In the genomic region with DNA sequence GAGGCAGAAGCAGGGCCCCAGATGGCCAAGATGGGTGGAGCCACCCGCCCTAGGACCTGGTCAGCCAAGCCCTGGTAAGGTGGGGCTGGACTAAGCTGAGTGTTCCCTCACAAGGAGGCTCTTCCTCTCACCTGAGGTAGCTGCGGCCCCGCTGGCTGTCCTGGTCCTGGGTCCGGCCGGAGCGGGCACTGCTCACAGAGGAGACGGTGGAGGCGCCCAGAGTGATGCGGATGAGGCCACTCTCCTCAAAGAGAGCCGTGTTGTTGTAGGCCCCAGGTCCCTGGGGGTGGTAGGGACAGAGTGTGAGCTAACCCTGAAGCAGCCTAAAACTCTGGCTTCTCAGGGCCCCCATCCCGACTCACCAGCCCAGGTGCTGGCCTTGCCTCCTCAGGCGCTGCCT, we compare ENCODE assay signal across 41 cellular contexts. TPM values are rescaled to one million over a fixed set of nuclear protein-coding genes. Genes with fewer than 3 reads are reported as not detected.
"Had no signal": no experiment of that assay in that cellular context is flagged by ENCODE, and none has a peak within 500 bp of the region (broad histone marks: within the 10 kb centered on the region; RNA-seq: fewer than 3 reads in every experiment).

No MANE protein-coding gene starts in this region.

- H3K4me3 Mint-ChIP-seq: activated naive CD4-positive, alpha-beta T cell treated with anti-CD3 and anti-CD28 coated beads for 36 hours; activated naive CD4-positive, alpha-beta T cell treated with anti-CD3 and anti-CD28 coated beads, Interleukin-2, amount 10 ng/mL, durations not matched to agents 7 days and 5 days; activated naive CD4-positive, alpha-beta T cell treated with anti-CD3 and anti-CD28 coated beads, Interleukin-2, amount 50 U/mL, for 24 hours; activated naive CD8-positive, alpha-beta T cell; activated naive CD8-positive, alpha-beta T cell treated with anti-CD3 and anti-CD28 coated beads for 36 hours; activated naive CD8-positive, alpha-beta T cell treated with anti-CD3 and anti-CD28 coated beads, Interleukin-2, amount 10 ng/mL, durations not matched to agents 7 days and 5 days; activated naive CD8-positive, alpha-beta T cell treated with anti-CD3 and anti-CD28 coated beads, Interleukin-2, amount 50 U/mL, for 24 hours; activated T-cell treated with anti-CD3 and anti-CD28 coated beads, Interleukin-2, amount 50 U/mL, for 24 hours; activated T-cell treated with anti-CD3 and anti-CD28 coated beads, Interleukin-2, amount 50 U/mL, for 4 hours; activated T-cell treated with anti-CD3 and anti-CD28 coated beads, Interleukin-2, amount 50 U/mL, for 72 hours; activated T-helper 1 cell treated with anti-CD3 and anti-CD28 coated beads, Interleukin-12 subunit alpha, Interleukin-12 subunit beta, Interleukin-2, Interleukin-4 antibody, amounts not matched to agents 30 ng/mL and 10 ng/mL and 1 ng/mL, durations not matched to agents 14 hours and 24 hours and 36 hours; activated T-helper 17 cell treated with anti-CD3 and anti-CD28 coated beads, Interleukin-2, amount 50 U/mL, for 72 hours; brain; central memory CD8-positive, alpha-beta T cell had no signal

- H3K27me3 Mint-ChIP-seq: activated naive CD4-positive, alpha-beta T cell treated with anti-CD3 and anti-CD28 coated beads, Interleukin-2, amount 50 U/mL, for 24 hours; activated naive CD8-positive, alpha-beta T cell; activated naive CD8-positive, alpha-beta T cell treated with anti-CD3 and anti-CD28 coated beads for 36 hours; activated naive CD8-positive, alpha-beta T cell treated with anti-CD3 and anti-CD28 coated beads, Interleukin-2, amount 10 ng/mL, durations not matched to agents 7 days and 5 days; activated naive CD8-positive, alpha-beta T cell treated with anti-CD3 and anti-CD28 coated beads, Interleukin-2, amount 50 U/mL, for 24 hours; activated T-cell treated with anti-CD3 and anti-CD28 coated beads, Interleukin-2, amount 50 U/mL, for 24 hours; activated T-helper 17 cell treated with anti-CD3 and anti-CD28 coated beads, Interleukin-2, amount 50 U/mL, for 72 hours; central memory CD8-positive, alpha-beta T cell had no signal

- H3K27ac ChIP-seq: adrenal gland, ascending aorta, body of pancreas, brain microvascular endothelial cell, breast epithelium, cardiac muscle cell had no signal

- H3K4me1 ChIP-seq: adrenal gland, ascending aorta, body of pancreas, breast epithelium had no signal

- H3K9me3 Mint-ChIP-seq: activated naive CD4-positive, alpha-beta T cell treated with anti-CD3 and anti-CD28 coated beads for 36 hours; activated naive CD4-positive, alpha-beta T cell treated with anti-CD3 and anti-CD28 coated beads, Interleukin-2, amount 10 ng/mL, durations not matched to agents 7 days and 5 days; activated naive CD4-positive, alpha-beta T cell treated with anti-CD3 and anti-CD28 coated beads, Interleukin-2, amount 50 U/mL, for 24 hours; activated naive CD4-positive, alpha-beta T cell treated with anti-CD3 and anti-CD28 coated beads, Interleukin-2, amount 50 U/mL, for 72 hours; activated naive CD8-positive, alpha-beta T cell treated with anti-CD3 and anti-CD28 coated beads for 36 hours; activated naive CD8-positive, alpha-beta T cell treated with anti-CD3 and anti-CD28 coated beads, Interleukin-2, amount 10 ng/mL, durations not matched to agents 7 days and 5 days; activated naive CD8-positive, alpha-beta T cell treated with anti-CD3 and anti-CD28 coated beads, Interleukin-2, amount 50 U/mL, for 24 hours; activated T-cell treated with anti-CD3 and anti-CD28 coated beads, Interleukin-2, amount 50 U/mL, for 24 hours; activated T-cell treated with anti-CD3 and anti-CD28 coated beads, Interleukin-2, amount 50 U/mL, for 4 hours; activated T-cell treated with anti-CD3 and anti-CD28 coated beads, Interleukin-2, amount 50 U/mL, for 72 hours; activated T-helper 1 cell treated with anti-CD3 and anti-CD28 coated beads, Interleukin-12 subunit alpha, Interleukin-12 subunit beta, Interleukin-2, Interleukin-4 antibody, amounts not matched to agents 30 ng/mL and 10 ng/mL and 1 ng/mL, durations not matched to agents 14 hours and 24 hours and 36 hours; activated T-helper 17 cell treated with anti-CD3 and anti-CD28 coated beads, Interleukin-2, amount 50 U/mL, for 72 hours; activated T-helper 2 cell treated with anti-CD3 and anti-CD28 coated beads, Interferon-gamma antibody, Interleukin-2, Interleukin-4, amounts not matched to agents 10 μg/mL and 5 μg/mL and 100 μg/mL, durations not matched to agents 14 hours and 24 hours and 36 hours; brain; central memory CD8-positive, alpha-beta T cell had no signal

- H3K27me3 ChIP-seq: adrenal gland, ascending aorta, body of pancreas, brain microvascular endothelial cell, breast epithelium, cardiac muscle cell had no signal

- H3K9me3 ChIP-seq: adrenal gland, ascending aorta, body of pancreas, breast epithelium had no signal

- H3K36me3 Mint-ChIP-seq: activated naive CD4-positive, alpha-beta T cell treated with anti-CD3 and anti-CD28 coated beads, Interleukin-2, amount 10 ng/mL, durations not matched to agents 7 days and 5 days; activated naive CD4-positive, alpha-beta T cell treated with anti-CD3 and anti-CD28 coated beads, Interleukin-2, amount 50 U/mL, for 24 hours; activated naive CD4-positive, alpha-beta T cell treated with anti-CD3 and anti-CD28 coated beads, Interleukin-2, amount 50 U/mL, for 72 hours; activated naive CD8-positive, alpha-beta T cell had no signal

- ATAC-seq: activated naive CD4-positive, alpha-beta T cell treated with anti-CD3 and anti-CD28 coated beads, Interleukin-2, amount 50 U/mL, for 72 hours; activated naive CD8-positive, alpha-beta T cell treated with anti-CD3 and anti-CD28 coated beads, Interleukin-2, amount 50 U/mL, for 24 hours; activated T-cell treated with anti-CD3 and anti-CD28 coated beads, Interleukin-2, amount 50 U/mL, for 4 hours; activated T-cell treated with anti-CD3 and anti-CD28 coated beads, Interleukin-2, amount 50 U/mL, for 72 hours; activated T-helper 17 cell treated with anti-CD3 and anti-CD28 coated beads, Interleukin-2, amount 50 U/mL, for 72 hours; body of pancreas had no signal

- H3K4me3 ChIP-seq: adrenal gland, ascending aorta, body of pancreas, breast epithelium, cardiac muscle cell had no signal

- H3K4me1 Mint-ChIP-seq: activated naive CD4-positive, alpha-beta T cell treated with anti-CD3 and anti-CD28 coated beads, Interleukin-2, amount 10 ng/mL, durations not matched to agents 7 days and 5 days; activated naive CD4-positive, alpha-beta T cell treated with anti-CD3 and anti-CD28 coated beads, Interleukin-2, amount 50 U/mL, for 24 hours; activated naive CD8-positive, alpha-beta T cell treated with anti-CD3 and anti-CD28 coated beads, Interleukin-2, amount 10 ng/mL, durations not matched to agents 7 days and 5 days; activated naive CD8-positive, alpha-beta T cell treated with anti-CD3 and anti-CD28 coated beads, Interleukin-2, amount 50 U/mL, for 24 hours had no signal

- H3K36me3 ChIP-seq: adrenal gland, ascending aorta, brain microvascular endothelial cell, breast epithelium, cardiac muscle cell had no signal

- H3K27ac Mint-ChIP-seq: activated naive CD4-positive, alpha-beta T cell treated with anti-CD3 and anti-CD28 coated beads for 36 hours; activated naive CD4-positive, alpha-beta T cell treated with anti-CD3 and anti-CD28 coated beads, Interleukin-2, amount 10 ng/mL, durations not matched to agents 7 days and 5 days; activated naive CD8-positive, alpha-beta T cell; activated naive CD8-positive, alpha-beta T cell treated with anti-CD3 and anti-CD28 coated beads for 36 hours; activated naive CD8-positive, alpha-beta T cell treated with anti-CD3 and anti-CD28 coated beads, Interleukin-2, amount 50 U/mL, for 24 hours; activated T-cell treated with anti-CD3 and anti-CD28 coated beads, Interleukin-2, amount 50 U/mL, for 24 hours; activated T-cell treated with anti-CD3 and anti-CD28 coated beads, Interleukin-2, amount 50 U/mL, for 72 hours; activated T-helper 1 cell treated with anti-CD3 and anti-CD28 coated beads, Interleukin-12 subunit alpha, Interleukin-12 subunit beta, Interleukin-2, Interleukin-4 antibody, amounts not matched to agents 30 ng/mL and 10 ng/mL and 1 ng/mL, durations not matched to agents 14 hours and 24 hours and 36 hours; activated T-helper 17 cell treated with anti-CD3 and anti-CD28 coated beads, Interleukin-2, amount 50 U/mL, for 72 hours; brain had no signal

- DNase-seq: activated effector memory CD4-positive, alpha-beta T cell treated with anti-CD3 and anti-CD28 coated beads, Interleukin-2, amount 50 U/mL, for 16 hours; activated effector memory CD4-positive, alpha-beta T cell treated with Interleukin-2 at 50 U/mL for 16 hours; activated gamma-delta T cell; activated gamma-delta T cell treated with Interleukin-2 at 50 U/mL for 16 hours; activated naive CD4-positive, alpha-beta T cell; activated naive CD4-positive, alpha-beta T cell treated with anti-CD3 and anti-CD28 coated beads for 36 hours; activated naive CD4-positive, alpha-beta T cell treated with anti-CD3 and anti-CD28 coated beads, Interleukin-2, amount 10 ng/mL, durations not matched to agents 7 days and 5 days; activated naive CD4-positive, alpha-beta T cell treated with anti-CD3 and anti-CD28 coated beads, Interleukin-2, amount 50 U/mL, for 16 hours; activated naive CD4-positive, alpha-beta T cell treated with Interleukin-2 at 50 U/mL for 16 hours; activated naive CD8-positive, alpha-beta T cell treated with anti-CD3 and anti-CD28 coated beads for 36 hours; activated naive CD8-positive, alpha-beta T cell treated with anti-CD3 and anti-CD28 coated beads, Interleukin-2, amount 10 ng/mL, durations not matched to agents 7 days and 5 days; activated naive CD8-positive, alpha-beta T cell treated with anti-CD3 and anti-CD28 coated beads, Interleukin-2, amount 50 U/mL, for 24 hours; activated T-cell treated with anti-CD3 and anti-CD28 coated beads, Interleukin-2, amount 50 U/mL, for 1 hour; activated T-cell treated with anti-CD3 and anti-CD28 coated beads, Interleukin-2, amount 50 U/mL, for 24 hours; activated T-cell treated with anti-CD3 and anti-CD28 coated beads, Interleukin-2, amount 50 U/mL, for 4 hours; activated T-cell treated with anti-CD3 and anti-CD28 coated beads, Interleukin-2, amount 50 U/mL, for 48 hours; activated T-cell treated with anti-CD3 and anti-CD28 coated beads, Interleukin-2, amount 50 U/mL, for 72 hours; adrenal gland; amniotic stem cell; amygdala; anterior cingulate cortex; aorta; body of pancreas; brain microvascular endothelial cell; central memory CD4-positive, alpha-beta T cell; cerebellar nuclear complex had no signal

RNA-seq across cellular contexts. Expression of a gene that starts 21.0 kb away (rescaled TPM):
- total RNA-seq: activated naive CD4-positive, alpha-beta T cell treated with anti-CD3 and anti-CD28 coated beads for 36 hours; activated naive CD8-positive, alpha-beta T cell treated with anti-CD3 and anti-CD28 coated beads for 36 hours; activated naive CD8-positive, alpha-beta T cell treated with anti-CD3 and anti-CD28 coated beads, Interleukin-2, amount 10 ng/mL, durations not matched to agents 7 days and 5 days; activated T-cell treated with anti-CD3 and anti-CD28 coated beads, Interleukin-2, amount 50 U/mL, for 4 hours; activated T-cell treated with anti-CD3 and anti-CD28 coated beads, Interleukin-2, amount 50 U/mL, for 72 hours; activated T-helper 1 cell treated with anti-CD3 and anti-CD28 coated beads, Interleukin-12 subunit alpha, Interleukin-12 subunit beta, Interleukin-2, Interleukin-4 antibody, amounts not matched to agents 30 ng/mL and 10 ng/mL and 1 ng/mL, durations not matched to agents 14 hours and 24 hours and 36 hours; adrenal gland; aorta; ascending aorta; body of pancreas; breast epithelium; bronchial epithelial cell; cardiac muscle cell; cardiac septum; cerebellum had no signal
- polyA plus RNA-seq: adipose tissue, adrenal gland had no signal
